Comparison of ENCODE assay signal across 10 cellular contexts in genomic region chr3:37997791-37998370, GRCh38. TPM values are rescaled to one million over a fixed set of nuclear protein-coding genes. Genes with fewer than 3 reads are reported as not detected.
DNase-seq lines count a peak whose midpoint lies in the region; ATAC-seq, FAIRE-seq and TF ChIP-seq lines count a peak whose summit lies in the region.
"Had no signal": no experiment of that assay in that cellular context is flagged by ENCODE, and none has a peak within 500 bp of the region (broad histone marks: within the 10 kb centered on the region; RNA-seq: fewer than 3 reads in every experiment).

No MANE protein-coding gene starts in this region.

- no peak overlapping the region for H3K4me3 ChIP-seq in liver (ENCODE audit: low read depth in 1 of 3, low read length in 3 of 3)
- no peak overlapping the region for H3K4me3 ChIP-seq in HepG2 (replicated peaks in 1 of 3; ENCODE audit: insufficient read depth in 1 of 3, low read depth in 2 of 3, low read length in 3 of 3)
- H3K4me3 ChIP-seq in uterus = peak overlapping the region in 1 of 2 donors; percentile 48

- no peak for TF ChIP-seq EP300 in HepG2 (IDR thresholded peaks at IDR 0.05; ENCODE audit: low read depth in 2 of 2, low read length in 2 of 2)
- no peak for TF ChIP-seq EP300 in HepG2 (CRISPR knock-in tag; IDR thresholded peaks at IDR 0.05; ENCODE audit: borderline replicate concordance)

- CTCF ChIA-PET in HepG2 (lab: Yijun Ruan, JAX; ENCODE audit: low intra/inter-chr PET ratio, low total read pairs) = interaction anchor here (1.8 kb wide), 1 partner anchor 23 kb away, joined by 10 read pairs; no protein-coding TSS in a partner anchor

- DNase-seq in HepG2 (ENCODE audit: low spot score) (no peak), nephron progenitor cell (no peak), uterus (peak in 1 of 2 donors; percentile 43), OCI-M1 (lab: John Stamatoyannopoulos, UW) (no peak), T-helper 9 cell (no peak)
- peak; percentile 1 for DNase-seq in effector CD4-positive, alpha-beta T cell
- no peak for DNase-seq in stimulated activated CD4-positive, alpha-beta T cell treated with anti-CD3 and anti-CD28 coated beads, Interleukin-12 subunit alpha, Interleukin-12 subunit beta, amount 100 ng/mL, for 4 hours
- DNase-seq: SK-N-SH had no signal

- in situ Hi-C loops in HepG2 (cut with HindIII; ENCODE audit: extremely low pct_ligation_motif_present, low pct_unique_long_range_greater_than_20kb) = no loop called here

- WGBS in liver = 84% methylated on average over 6 of the region's 6 CpGs
- 14% methylated on average over 1 of the region's 6 CpGs for WGBS in HepG2 (ENCODE audit: low lambda C conversion rate)

- TF ChIP-seq POLR2A in HepG2 (IDR thresholded peaks at IDR 0.05; ENCODE audit: insufficient read depth in 1 of 2, low read depth in 2 of 2, low read length in 2 of 2) (no peak), uterus (IDR thresholded peaks at IDR 0.05) (no peak)

- no peaks in the 10 kb centered on the region for H3K79me2 ChIP-seq in HepG2 (ENCODE audit: insufficient read depth, low read length)

- peaks cover 15% of the 10 kb centered on the region for H3K27me3 Mint-ChIP-seq in nephron progenitor cell (ENCODE audit: low read depth, poor library complexity)

- TF ChIP-seq RAD21 in liver (IDR thresholded peaks at IDR 0.05) (no peak), HepG2 (CRISPR knock-in tag; IDR thresholded peaks at IDR 0.05) (no peak)

- H3K27me3 ChIP-seq in liver (ENCODE audit: control insufficient read depth in 4 of 4, insufficient read depth in 4 of 4, low read length in 3 of 4) (no peaks in the 10 kb centered on the region), HepG2 (ENCODE audit: control insufficient read depth in 1 of 2, insufficient read depth in 2 of 2, low read length in 2 of 2) (peaks cover 0 to 16% of the 10 kb centered on the region in 2 experiments; a peak in 2 of 5 replicates), uterus (no peaks in the 10 kb centered on the region)

- H3K27ac ChIP-seq in liver (ENCODE audit: low read depth in 1 of 2, low read length in 2 of 2) (peak overlapping the region; percentile 68 to 81), HepG2 (ENCODE audit: extremely low read length, insufficient read depth, low read length) (no peak overlapping the region), uterus (peak overlapping the region; percentile 88 to 90)

- no peaks in the 10 kb centered on the region for H3K9me3 Mint-ChIP-seq in nephron progenitor cell

- peaks cover 48% of the 10 kb centered on the region for H3K4me1 Mint-ChIP-seq in nephron progenitor cell

- H3K9me3 ChIP-seq in liver (ENCODE audit: control insufficient read depth in 4 of 4, low read length in 3 of 4) (no peaks in the 10 kb centered on the region), HepG2 (ENCODE audit: low read length) (no peaks in the 10 kb centered on the region), uterus (no peaks in the 10 kb centered on the region)
- H3K9me3 ChIP-seq: SK-N-SH had no signal

- H3K9ac ChIP-seq in liver (ENCODE audit: low read depth in 1 of 2, low read length in 2 of 2) (no peak overlapping the region), HepG2 (ENCODE audit: insufficient read depth, low read depth, low read length) (no peak overlapping the region)

- ATAC-seq in HepG2 = no peak

- H3K4me1 ChIP-seq in liver (ENCODE audit: control insufficient read depth in 4 of 4, insufficient read depth in 4 of 4, low read length in 3 of 4) (peaks cover 0 to 18% (median 8%) of the 10 kb centered on the region in 4 donors), HepG2 (ENCODE audit: insufficient read depth, low read length) (peaks cover 76% of the 10 kb centered on the region), uterus (peaks cover 5 to 8% of the 10 kb centered on the region in 2 donors)

- no peaks in the 10 kb centered on the region for H4K20me1 ChIP-seq in HepG2 (ENCODE audit: insufficient read depth, low read length)

- peaks cover 21% of the 10 kb centered on the region for H3K36me3 Mint-ChIP-seq in nephron progenitor cell (ENCODE audit: low read depth)

- H3K4me3 Mint-ChIP-seq in nephron progenitor cell = peak overlapping the region; percentile 71

- FAIRE-seq in HepG2 (lab: Jason Lieb, UNC) = no peak
- FAIRE-seq: D721Med had no signal

- H3K4me2 ChIP-seq in HepG2 (ENCODE audit: low read depth, low read length) = no peak overlapping the region

- TF ChIP-seq CTCF in liver (IDR thresholded peaks at IDR 0.05; ENCODE audit: low read depth, low read length, missing input control) (no peak), HepG2 (CRISPR knock-in tag; IDR thresholded peaks at IDR 0.05) (no peak), nephron progenitor cell (IDR thresholded peaks at IDR 0.05) (no peak), uterus (IDR thresholded peaks at IDR 0.05) (no peak)

- POLR2A ChIA-PET in HepG2 (lab: Yijun Ruan, JAX) = no interaction called here

- H2AFZ ChIP-seq in HepG2 (ENCODE audit: low read length) = no peak overlapping the region

- no TSS peak for BruUV-seq in HepG2 (replicated peaks; lab: Mats Ljungman, UMichigan)

- H3K27ac Mint-ChIP-seq in nephron progenitor cell = no peak overlapping the region

- no peaks in the 10 kb centered on the region for H3K36me3 ChIP-seq in liver (ENCODE audit: control insufficient read depth in 4 of 4, insufficient read depth in 3 of 4, low read depth in 1 of 4, low read length in 3 of 4)
- H3K36me3 ChIP-seq in HepG2 (replicated peaks in 1 of 2; ENCODE audit: control insufficient read depth in 1 of 2, insufficient read depth in 2 of 2, low read length in 2 of 2) = no peaks in the 10 kb centered on the region
- H3K36me3 ChIP-seq in uterus = no peaks in the 10 kb centered on the region

- intact Hi-C loops in HepG2 (cut with micrococcal nuclease; ENCODE audit: unreplicated experiment) (no loop called here), uterus (cut with DNase I; ENCODE audit: low total_unique reads) (no loop called here)

RNA-seq across cellular contexts. Expression of gene VILL, which starts 7.3 kb away (rescaled TPM):
- total RNA-seq in liver = 1 to 10 TPM; 2.2 to 3.5 TPM
- 1 to 10 TPM in 1 of 2 donors, under 1 TPM in 1; 0.88 to 1.1 TPM for polyA plus RNA-seq in liver
- total RNA-seq in HepG2 (2016; rRNA removed; fragmentation: Illumina TruSeq; extraction: Trizol) = 3.2 and 4.0 TPM in 2 replicates
- 4.3 and 5.3 TPM in 2 replicates for total RNA-seq in HepG2 (2016; cell fraction: cytosol; rRNA removed; fragmentation: Illumina TruSeq; extraction: Trizol; ENCODE audit: low read depth)
- 2.3 and 4.1 TPM in 2 replicates for total RNA-seq in HepG2 (2016; cell fraction: insoluble cytoplasmic fraction; rRNA removed; fragmentation: Illumina TruSeq; extraction: Trizol)
- 3.3 and 5.4 TPM in 2 replicates for total RNA-seq in HepG2 (2016; cell fraction: membrane; rRNA removed; fragmentation: Illumina TruSeq; extraction: Trizol)
- total RNA-seq in HepG2 (2016; cell fraction: nucleus; rRNA removed; fragmentation: Illumina TruSeq; extraction: Trizol) = 2.0 and 2.1 TPM in 2 replicates
- polyA plus RNA-seq in HepG2 (2011; rRNA removed) = 5.3 and 7.5 TPM in 2 replicates
- polyA plus RNA-seq in HepG2 (2011; cell fraction: cytosol; rRNA removed) = 5.6 and 9.0 TPM in 2 replicates
- polyA plus RNA-seq in HepG2 (2011; cell fraction: nucleus; rRNA removed) = 8.6 and 9.9 TPM in 2 replicates
- polyA plus RNA-seq in HepG2 (2012) = 2.1 and 2.6 TPM in 2 replicates
- polyA plus RNA-seq in HepG2 (2016; cell fraction: cytosol; fragmentation: Illumina TruSeq; extraction: Trizol; ENCODE audit: low read depth) = 4.2 and 6.5 TPM in 2 replicates
- polyA plus RNA-seq in HepG2 (2016; cell fraction: insoluble cytoplasmic fraction; fragmentation: Illumina TruSeq; extraction: Trizol; ENCODE audit: low read depth) = 2.0 and 2.3 TPM in 2 replicates
- 3.5 and 5.1 TPM in 2 replicates for polyA plus RNA-seq in HepG2 (2016; cell fraction: membrane; fragmentation: Illumina TruSeq; extraction: Trizol; ENCODE audit: low read depth)
- 2.0 and 2.9 TPM in 2 replicates for polyA plus RNA-seq in HepG2 (2016; cell fraction: nucleus; fragmentation: Illumina TruSeq; extraction: Trizol; ENCODE audit: insufficient read depth, low read depth)
- polyA minus RNA-seq in HepG2 (2011; rRNA and poly(A)+ RNA removed; ENCODE audit: low replicate concordance) = 1.2 and 3.8 TPM in 2 replicates
- 0.89 TPM in 1 of 2 replicates, not detected in the other for polyA minus RNA-seq in HepG2 (2011; cell fraction: cytosol; rRNA and poly(A)+ RNA removed)
- polyA minus RNA-seq in HepG2 (2011; cell fraction: nucleus; rRNA and poly(A)+ RNA removed) = 6.2 and 7.3 TPM in 2 replicates
- total RNA-seq in uterus = 10 to 100 TPM in 1 of 4 donors, 1 to 10 TPM in 3; 1.8 to 18.7 (median 6.3) TPM

RNA-seq across cellular contexts. Expression of gene PLCD1, which starts 31.6 kb away (rescaled TPM):
- total RNA-seq in liver (10 to 100 TPM in 1 of 2 donors, 1 to 10 TPM in 1; 9.5 to 10.5 TPM), HepG2 (2016; rRNA removed; fragmentation: Illumina TruSeq; extraction: Trizol) (10.1 and 11.4 TPM in 2 replicates), uterus (10 to 100 TPM in 3 of 4 donors, 1 to 10 TPM in 1; 9.7 to 41.5 (median 27.2) TPM)
- polyA plus RNA-seq in liver (1 to 10 TPM; 6.7 to 8.7 TPM), HepG2 (2011; rRNA removed) (12.4 and 12.8 TPM in 2 replicates)
- 2.1 and 3.6 TPM in 2 replicates for total RNA-seq in HepG2 (2016; cell fraction: cytosol; rRNA removed; fragmentation: Illumina TruSeq; extraction: Trizol; ENCODE audit: low read depth)
- total RNA-seq in HepG2 (2016; cell fraction: insoluble cytoplasmic fraction; rRNA removed; fragmentation: Illumina TruSeq; extraction: Trizol) = 9.3 and 12.3 TPM in 2 replicates
- total RNA-seq in HepG2 (2016; cell fraction: membrane; rRNA removed; fragmentation: Illumina TruSeq; extraction: Trizol) = 4.6 and 5.7 TPM in 2 replicates
- 8.0 and 8.9 TPM in 2 replicates for total RNA-seq in HepG2 (2016; cell fraction: nucleus; rRNA removed; fragmentation: Illumina TruSeq; extraction: Trizol)
- polyA plus RNA-seq in HepG2 (2011; cell fraction: cytosol; rRNA removed) = 7.2 and 10.7 TPM in 2 replicates
- polyA plus RNA-seq in HepG2 (2011; cell fraction: nucleus; rRNA removed) = 30.9 and 33.2 TPM in 2 replicates
- polyA plus RNA-seq in HepG2 (2012) = 10.6 and 11.1 TPM in 2 replicates
- 2.2 and 2.7 TPM in 2 replicates for polyA plus RNA-seq in HepG2 (2016; cell fraction: cytosol; fragmentation: Illumina TruSeq; extraction: Trizol; ENCODE audit: low read depth)
- 6.8 and 9.0 TPM in 2 replicates for polyA plus RNA-seq in HepG2 (2016; cell fraction: insoluble cytoplasmic fraction; fragmentation: Illumina TruSeq; extraction: Trizol; ENCODE audit: low read depth)
- polyA plus RNA-seq in HepG2 (2016; cell fraction: membrane; fragmentation: Illumina TruSeq; extraction: Trizol; ENCODE audit: low read depth) = 3.9 and 5.6 TPM in 2 replicates
- 13.4 and 22.2 TPM in 2 replicates for polyA plus RNA-seq in HepG2 (2016; cell fraction: nucleus; fragmentation: Illumina TruSeq; extraction: Trizol; ENCODE audit: insufficient read depth, low read depth)
- 2.2 and 34.5 TPM in 2 replicates for polyA minus RNA-seq in HepG2 (2011; rRNA and poly(A)+ RNA removed; ENCODE audit: low replicate concordance)
- polyA minus RNA-seq in HepG2 (2011; cell fraction: cytosol; rRNA and poly(A)+ RNA removed) = 11.5 and 15.0 TPM in 2 replicates
- 8.4 and 11.8 TPM in 2 replicates for polyA minus RNA-seq in HepG2 (2011; cell fraction: nucleus; rRNA and poly(A)+ RNA removed)

RNA-seq across cellular contexts. Expression of gene DLEC1, which starts 41.1 kb away (rescaled TPM):
- total RNA-seq in liver = under 1 TPM; 0.09 to 0.17 TPM
- polyA plus RNA-seq in liver = under 1 TPM; 0.43 to 0.63 TPM
- not detected in 2 replicates for total RNA-seq in HepG2 (2016; rRNA removed; fragmentation: Illumina TruSeq; extraction: Trizol)
- total RNA-seq in HepG2 (2016; cell fraction: cytosol; rRNA removed; fragmentation: Illumina TruSeq; extraction: Trizol; ENCODE audit: low read depth) = not detected in 2 replicates
- not detected in 2 replicates for total RNA-seq in HepG2 (2016; cell fraction: insoluble cytoplasmic fraction; rRNA removed; fragmentation: Illumina TruSeq; extraction: Trizol)
- total RNA-seq in HepG2 (2016; cell fraction: membrane; rRNA removed; fragmentation: Illumina TruSeq; extraction: Trizol) = not detected in 2 replicates
- not detected in 2 replicates for total RNA-seq in HepG2 (2016; cell fraction: nucleus; rRNA removed; fragmentation: Illumina TruSeq; extraction: Trizol)
- 0.09 and 0.13 TPM in 2 replicates for polyA plus RNA-seq in HepG2 (2011; rRNA removed)
- polyA plus RNA-seq in HepG2 (2011; cell fraction: cytosol; rRNA removed) = 0.01 TPM in 1 of 2 replicates, not detected in the other
- 0.56 and 0.99 TPM in 2 replicates for polyA plus RNA-seq in HepG2 (2011; cell fraction: nucleus; rRNA removed)
- polyA plus RNA-seq in HepG2 (2012) = 0.47 and 0.54 TPM in 2 replicates
- polyA plus RNA-seq in HepG2 (2016; cell fraction: cytosol; fragmentation: Illumina TruSeq; extraction: Trizol; ENCODE audit: low read depth) = not detected in 2 replicates
- not detected in 2 replicates for polyA plus RNA-seq in HepG2 (2016; cell fraction: insoluble cytoplasmic fraction; fragmentation: Illumina TruSeq; extraction: Trizol; ENCODE audit: low read depth)
- not detected in 2 replicates for polyA plus RNA-seq in HepG2 (2016; cell fraction: membrane; fragmentation: Illumina TruSeq; extraction: Trizol; ENCODE audit: low read depth)
- not detected in 2 replicates for polyA plus RNA-seq in HepG2 (2016; cell fraction: nucleus; fragmentation: Illumina TruSeq; extraction: Trizol; ENCODE audit: insufficient read depth, low read depth)
- 0.40 TPM in 1 of 2 replicates, not detected in the other for polyA minus RNA-seq in HepG2 (2011; rRNA and poly(A)+ RNA removed; ENCODE audit: low replicate concordance)
- not detected in 2 replicates for polyA minus RNA-seq in HepG2 (2011; cell fraction: cytosol; rRNA and poly(A)+ RNA removed)
- 0.77 and 0.99 TPM in 2 replicates for polyA minus RNA-seq in HepG2 (2011; cell fraction: nucleus; rRNA and poly(A)+ RNA removed)
- total RNA-seq in uterus = 1 to 10 TPM in 3 of 4 donors, not detected in 1; 1.5 to 2.8 (median 1.9) TPM
